In genomic region chr12:11731455-11731854, GRCh38 we compare ENCODE assay signal across 9 cellular contexts.
DNase-seq lines count a peak whose midpoint lies in the region; ATAC-seq and TF ChIP-seq lines count a peak whose summit lies in the region.
"Had no signal": no experiment of that assay in that cellular context is flagged by ENCODE, and none has a peak within 500 bp of the region (broad histone marks: within the 10 kb centered on the region; RNA-seq: fewer than 3 reads in every experiment).

No MANE protein-coding gene starts in this region.

- DNase-seq in activated CD4-positive, alpha-beta T cell treated with anti-CD3 and anti-CD28 coated beads, Interleukin-2, amount 10 ng/mL, durations not matched to agents 24 days and 14 days = no peak
- no peak for DNase-seq in activated CD4-positive, alpha-beta T cell treated with anti-CD3 and anti-CD28 coated beads, Interleukin-2, amount 50 U/mL, for 48 hours
- DNase-seq in RPMI7951 (ENCODE audit: low read depth) (peak; percentile 41), esophagus muscularis mucosa (ENCODE audit: extremely low spot score) (no peak), dorsolateral prefrontal cortex (no peak)
- DNase-seq: NCI-H748 treated with DMSO at 0.1 percent for 48 hours had no signal

- no peak for TF ChIP-seq POLR2A in esophagus muscularis mucosa (IDR thresholded peaks at IDR 0.05; ENCODE audit: low read depth)

- TF ChIP-seq EP300 in esophagus muscularis mucosa (IDR thresholded peaks at IDR 0.05) = no peak

- H3K9me3 Mint-ChIP-seq in activated CD4-positive, alpha-beta T cell treated with anti-CD3 and anti-CD28 coated beads, Interleukin-2, amount 10 ng/mL, durations not matched to agents 24 days and 14 days = no peaks in the 10 kb centered on the region

- peak overlapping the region; percentile 83 for H3K4me3 Mint-ChIP-seq in activated CD4-positive, alpha-beta T cell treated with anti-CD3 and anti-CD28 coated beads, Interleukin-2, amount 10 ng/mL, durations not matched to agents 24 days and 14 days

- H3K27ac Mint-ChIP-seq in activated CD4-positive, alpha-beta T cell treated with anti-CD3 and anti-CD28 coated beads, Interleukin-2, amount 10 ng/mL, durations not matched to agents 24 days and 14 days = peak overlapping the region; percentile 95

- intact Hi-C loops in activated CD4-positive, alpha-beta T cell treated with anti-CD3 and anti-CD28 coated beads, Interleukin-2, amount 10 ng/mL, durations not matched to agents 24 days and 14 days (cut with micrococcal nuclease) = loop anchor here (1.0 kb wide), 4 partner anchors 10 to 279 kb away; partner anchors contain the start of gene ETV6
- intact Hi-C loops in esophagus muscularis mucosa (cut with DNase I) (no loop called here), dorsolateral prefrontal cortex (cut with DNase I) (no loop called here)

- no peak for TF ChIP-seq CTCF in esophagus muscularis mucosa (IDR thresholded peaks at IDR 0.05)
- no peak for TF ChIP-seq CTCF in dorsolateral prefrontal cortex (IDR thresholded peaks at IDR 0.05 in 54 of 56, conservative IDR thresholded peaks at IDR 0.05 in 2 of 56; ENCODE audit: low read depth in 1 of 56, partially characterized antibody in 56 of 56)

- ATAC-seq in HG02759 (IDR thresholded peaks at IDR 0.05; ENCODE audit: unreplicated experiment) (no peak), HG03175 (IDR thresholded peaks at IDR 0.05; ENCODE audit: unreplicated experiment) (no peak)

- peaks cover 8 to 58% (median 54%) of the 10 kb centered on the region in 4 donors for H3K4me1 ChIP-seq in esophagus muscularis mucosa
- peaks cover 57% of the 10 kb centered on the region for H3K4me1 ChIP-seq in thymus (ENCODE audit: control insufficient read depth, insufficient read depth, low read length)

- H3K36me3 ChIP-seq in esophagus muscularis mucosa (peaks cover 0 to 4% (median 0%) of the 10 kb centered on the region in 4 donors), thymus (ENCODE audit: control insufficient read depth, insufficient read depth) (no peaks in the 10 kb centered on the region)

- H3K27me3 ChIP-seq in esophagus muscularis mucosa (no peaks in the 10 kb centered on the region), thymus (ENCODE audit: control insufficient read depth, insufficient read depth) (no peaks in the 10 kb centered on the region), dorsolateral prefrontal cortex (no peaks in the 10 kb centered on the region)

- H3K27me3 Mint-ChIP-seq in activated CD4-positive, alpha-beta T cell treated with anti-CD3 and anti-CD28 coated beads, Interleukin-2, amount 10 ng/mL, durations not matched to agents 24 days and 14 days = no peaks in the 10 kb centered on the region

- WGBS in esophagus muscularis mucosa = 29% methylated on average over 3 of the region's 3 CpGs
- 40% methylated on average over 3 of the region's 3 CpGs for WGBS in thymus

- peaks cover 77% of the 10 kb centered on the region for H3K4me1 Mint-ChIP-seq in activated CD4-positive, alpha-beta T cell treated with anti-CD3 and anti-CD28 coated beads, Interleukin-2, amount 10 ng/mL, durations not matched to agents 24 days and 14 days

- peaks cover 44% of the 10 kb centered on the region for H3K36me3 Mint-ChIP-seq in activated CD4-positive, alpha-beta T cell treated with anti-CD3 and anti-CD28 coated beads, Interleukin-2, amount 10 ng/mL, durations not matched to agents 24 days and 14 days (ENCODE audit: low read depth)

- H3K27ac ChIP-seq in esophagus muscularis mucosa (replicated peaks in 1 of 4) (peak overlapping the region; percentile 45 to 76 (median 64)), thymus (ENCODE audit: low read depth) (peak overlapping the region; percentile 90), dorsolateral prefrontal cortex (peak overlapping the region in 3 of 59 donors; percentile 4 to 26 (median 13))

- H3K9me3 ChIP-seq in esophagus muscularis mucosa = no peaks in the 10 kb centered on the region
- H3K9me3 ChIP-seq in thymus (ENCODE audit: control insufficient read depth) = no peaks in the 10 kb centered on the region

- H3K4me3 ChIP-seq in esophagus muscularis mucosa (no peak overlapping the region), thymus (ENCODE audit: low read length) (no peak overlapping the region), dorsolateral prefrontal cortex (no peak overlapping the region)
